ENCODE assay signal across 8 cellular contexts in genomic region chr11:57667715-57668466, GRCh38. TPM values are rescaled to one million over a fixed set of nuclear protein-coding genes. Genes with fewer than 3 reads are reported as not detected.
DNase-seq lines count a peak whose midpoint lies in the region; ATAC-seq and TF ChIP-seq lines count a peak whose summit lies in the region.

Gene ZDHHC5, plus strand, starts transcription at chr11:57668114. Its CDS starts 4,977 bp downstream, at chr11:57673091.

- H3K36me3 ChIP-seq in BE2C: peaks cover 10% of the 10 kb centered on the region

- peak within 1 kb of the TSS; percentile 89 for H3K4me3 ChIP-seq in BE2C (ENCODE audit: low read depth, low read length)

- no peaks in the 10 kb centered on the region for H3K9me3 ChIP-seq in BE2C

- H3K4me1 ChIP-seq in BE2C: no peaks in the 10 kb centered on the region

- H3K27ac ChIP-seq in cingulate gyrus (ENCODE audit: low read depth, low read length): peak within 1 kb of the TSS; percentile 100
- peak within 1 kb of the TSS; percentile 100 for H3K27ac ChIP-seq in layer of hippocampus (ENCODE audit: low read depth, low read length)

- TF ChIP-seq CTCF in BE2C (IDR thresholded peaks at IDR 0.05; ENCODE audit: low read depth, low read length): no peak

- peak; percentile 83 for ATAC-seq in HG03442 (IDR thresholded peaks at IDR 0.05; ENCODE audit: unreplicated experiment)

- H3K27me3 ChIP-seq in BE2C: no peaks in the 10 kb centered on the region
- H3K27me3 ChIP-seq in layer of hippocampus (ENCODE audit: control insufficient read depth, insufficient read depth, low read length): no peaks in the 10 kb centered on the region

- peak; percentile 95 for DNase-seq in BE2C
- DNase-seq in GM19238 (ENCODE audit: insufficient read length, low spot score): peak; percentile 98
- DNase-seq in NCI-H524 treated with DMSO at 0.1 percent for 48 hours (lab: John Stamatoyannopoulos, UW): peak; percentile 86
- DNase-seq in activated CD4-positive, alpha-beta T cell treated with anti-CD3 and anti-CD28 coated beads for 4 hours: peak; percentile 99
- DNase-seq in stimulated activated CD4-positive, alpha-beta T cell treated with anti-CD3 and anti-CD28 coated beads, Interleukin-1b, Interleukin-23, amount 100 ng/mL, for 4 hours (ENCODE audit: low read depth in 2 of 2): peak; percentile 95 to 97

RNA-seq across cellular contexts. Expression of gene ZDHHC5, which starts in this region (rescaled TPM):
- 42.9 TPM for polyA plus RNA-seq in BE2C (2012; ENCODE audit: insufficient read depth, insufficient read length, low read depth)

Comparison
In these comparisons a context has a peak if more than half of its experiments do, and no peak if none do; other contexts are left out.
1. Peak in every context shown above with its lines: DNase-seq, ATAC-seq, H3K4me3 ChIP-seq and H3K27ac ChIP-seq.